12 cellular contexts compared by ENCODE assay signal in the genomic region with DNA sequence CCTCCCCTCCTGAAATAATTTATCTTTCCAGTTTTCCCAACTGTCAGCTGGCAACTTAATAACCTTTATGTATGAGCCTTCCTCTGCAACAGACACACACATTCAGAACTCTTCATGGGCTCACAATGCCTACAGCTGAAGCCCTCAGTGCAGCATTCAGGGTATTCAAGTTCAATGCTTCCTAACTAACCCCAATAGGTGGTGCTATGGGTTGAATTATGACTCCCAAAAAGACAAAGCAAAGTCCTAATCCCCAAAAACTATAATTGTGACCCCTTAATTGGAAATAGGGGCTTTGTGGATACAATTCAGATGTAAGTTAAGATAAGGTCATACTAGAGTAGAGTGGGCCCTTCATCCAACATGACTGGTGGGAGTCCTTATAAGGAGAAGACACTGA.
A peak's percentile ranks its signal among the peaks of the same experiment; 100 is the strongest.
DNase-seq lines count a peak whose midpoint lies in the region; ATAC-seq and TF ChIP-seq lines count a peak whose summit lies in the region.
"Had no signal": no experiment of that assay in that cellular context is flagged by ENCODE, and none has a peak within 500 bp of the region (broad histone marks: within the 10 kb centered on the region; RNA-seq: fewer than 3 reads in every experiment).

No MANE protein-coding gene starts in this region.

- TF ChIP-seq POLR2A in HCT116 (IDR thresholded peaks at IDR 0.05; ENCODE audit: borderline replicate concordance, extremely low read depth, insufficient read depth, insufficient read length), result no peak

- peak; percentile 74 for ATAC-seq in HCT116
- no peak for ATAC-seq in GM18868 (IDR thresholded peaks at IDR 0.05; ENCODE audit: unreplicated experiment)
- no peak for ATAC-seq in effector memory CD8-positive, alpha-beta T cell (replicated peaks)
- ATAC-seq: T-helper 17 cell had no signal

- POLR2A ChIA-PET in HCT116 (lab: Charles Lee), result no interaction called here
- POLR2A ChIA-PET in CD8-positive, alpha-beta memory T cell (lab: Charles Lee), result no interaction called here

- TF ChIP-seq CTCF in HCT116 (IDR thresholded peaks at IDR 0.05 in 2 of 3, conservative IDR thresholded peaks at IDR 0.05 in 1 of 3; ENCODE audit: borderline replicate concordance in 1 of 3, insufficient read depth in 1 of 3, low read depth in 2 of 3, low read length in 2 of 3), result peak; percentile 22 to 43 (median 35); a peak in 3 of 6 replicates
- TF ChIP-seq CTCF in SU-DHL-6 (IDR thresholded peaks at IDR 0.05; ENCODE audit: insufficient read depth, low read length, poor library complexity, severe bottlenecking), result peak; percentile 17
- TF ChIP-seq CTCF in endothelial cell (IDR thresholded peaks at IDR 0.05; ENCODE audit: unreplicated experiment), result no peak

- H3K9me2 ChIP-seq in HCT116 (ENCODE audit: insufficient read depth) (no peaks in the 10 kb centered on the region), SU-DHL-6 (replicated peaks; ENCODE audit: insufficient read depth, low read length) (no peaks in the 10 kb centered on the region)

- H2AFZ ChIP-seq in HCT116 (ENCODE audit: low read depth, low read length, poor library complexity, severe bottlenecking) (no peak overlapping the region), SU-DHL-6 (ENCODE audit: low read depth, low read length, severe bottlenecking) (no peak overlapping the region)

- no peak overlapping the region for H3K4me3 Mint-ChIP-seq in CD8-positive, alpha-beta memory T cell
- H3K4me3 Mint-ChIP-seq in endothelial cell (ENCODE audit: unreplicated experiment), result no peak overlapping the region
- H3K4me3 Mint-ChIP-seq in effector memory CD8-positive, alpha-beta T cell, result no peak overlapping the region
- H3K4me3 Mint-ChIP-seq: T-helper 17 cell had no signal

- no peaks in the 10 kb centered on the region for H4K20me1 ChIP-seq in HCT116 (ENCODE audit: insufficient read depth)
- H4K20me1 ChIP-seq in SU-DHL-6 (ENCODE audit: low read depth, low read length), result no peaks in the 10 kb centered on the region

- H3K4me1 ChIP-seq in HCT116 (ENCODE audit: control insufficient read depth in 1 of 2, insufficient read depth in 2 of 2, low read length in 2 of 2), result no peaks in the 10 kb centered on the region
- H3K4me1 ChIP-seq in CD8-positive, alpha-beta memory T cell (ENCODE audit: insufficient read depth, low read length), result no peaks in the 10 kb centered on the region

- H3K4me1 Mint-ChIP-seq in CD8-positive, alpha-beta memory T cell, result no peaks in the 10 kb centered on the region
- H3K4me1 Mint-ChIP-seq in endothelial cell (ENCODE audit: unreplicated experiment), result no peaks in the 10 kb centered on the region
- no peaks in the 10 kb centered on the region for H3K4me1 Mint-ChIP-seq in effector memory CD8-positive, alpha-beta T cell (ENCODE audit: low read depth in 2 of 2)

- DNase-seq in EL, result peak; percentile 26
- DNase-seq in HCT116 (ENCODE audit: low read depth, low spot score), result no peak
- peak; percentile 15 for DNase-seq in iris pigment epithelial cell (ENCODE audit: low read depth)
- DNase-seq in CD8-positive, alpha-beta memory T cell, result no peak
- DNase-seq in endothelial cell (ENCODE audit: low spot score), result no peak
- no peak for DNase-seq in effector memory CD8-positive, alpha-beta T cell
- DNase-seq: NCI-H2081, T-helper 17 cell had no signal

- no peaks in the 10 kb centered on the region for H3K27me3 ChIP-seq in HCT116 (ENCODE audit: insufficient read depth, low read length)
- no peaks in the 10 kb centered on the region for H3K27me3 ChIP-seq in SU-DHL-6 (ENCODE audit: low read length)
- H3K27me3 ChIP-seq in CD8-positive, alpha-beta memory T cell (ENCODE audit: insufficient read depth, low read length, poor library complexity, severe bottlenecking), result no peaks in the 10 kb centered on the region

- intact Hi-C loops in HCT116 (cut with micrococcal nuclease), result loop anchor here (2.0 kb wide), 1 partner anchor 782 kb away; no protein-coding TSS in a partner anchor

- no peaks in the 10 kb centered on the region for H3K36me3 ChIP-seq in HCT116 (ENCODE audit: control insufficient read depth in 1 of 2, insufficient read depth in 2 of 2, low read length in 2 of 2)
- no peaks in the 10 kb centered on the region for H3K36me3 ChIP-seq in SU-DHL-6 (ENCODE audit: low read length)
- H3K36me3 ChIP-seq in CD8-positive, alpha-beta memory T cell (ENCODE audit: insufficient read depth, low read length), result no peaks in the 10 kb centered on the region

- H3K4me2 ChIP-seq in HCT116 (ENCODE audit: low read length) (no peak overlapping the region), SU-DHL-6 (ENCODE audit: low read depth, low read length, poor library complexity, severe bottlenecking) (no peak overlapping the region)

- no peak overlapping the region for H3K4me3 ChIP-seq in HCT116 (replicated peaks in 1 of 2; ENCODE audit: low read depth in 1 of 2, low read length in 2 of 2)
- H3K4me3 ChIP-seq in SU-DHL-6 (ENCODE audit: insufficient read depth, low read length, poor library complexity, severe bottlenecking), result no peak overlapping the region
- no peak overlapping the region for H3K4me3 ChIP-seq in CD8-positive, alpha-beta memory T cell (ENCODE audit: low read length)
- H3K4me3 ChIP-seq: lung, skin epidermis had no signal

- peaks cover 7 to 12% of the 10 kb centered on the region in 2 donors for H3K27me3 Mint-ChIP-seq in CD8-positive, alpha-beta memory T cell
- H3K27me3 Mint-ChIP-seq in endothelial cell (ENCODE audit: unreplicated experiment), result peaks cover 3% of the 10 kb centered on the region
- peaks cover 17 to 22% of the 10 kb centered on the region in 2 donors for H3K27me3 Mint-ChIP-seq in effector memory CD8-positive, alpha-beta T cell

- RAD21 ChIA-PET in HCT116 (lab: Charles Lee; ENCODE audit: low non-redundant PET in 1 of 2, low total read pairs in 2 of 2, uncharacterized antibody in 2 of 2, unreplicated experiment in 2 of 2), result no interaction called here

- H3K36me3 Mint-ChIP-seq in CD8-positive, alpha-beta memory T cell, result peaks cover 0 to 2% (median 0%) of the 10 kb centered on the region in 3 donors
- no peaks in the 10 kb centered on the region for H3K36me3 Mint-ChIP-seq in endothelial cell (ENCODE audit: low read depth, unreplicated experiment)
- H3K36me3 Mint-ChIP-seq in effector memory CD8-positive, alpha-beta T cell (ENCODE audit: insufficient read depth), result no peaks in the 10 kb centered on the region

- peak; percentile 40 for TF ChIP-seq RAD21 in HCT116 (IDR thresholded peaks at IDR 0.05; ENCODE audit: low read depth)

- no peaks in the 10 kb centered on the region for H3F3A ChIP-seq in SU-DHL-6 (ENCODE audit: insufficient read depth)

- H3K27ac ChIP-seq in HCT116 (ENCODE audit: low read depth, low read length) (no peak overlapping the region), SU-DHL-6 (ENCODE audit: low read depth, low read length) (no peak overlapping the region)
- no peak overlapping the region for H3K27ac ChIP-seq in CD8-positive, alpha-beta memory T cell (ENCODE audit: low read depth, low read length)
- H3K27ac ChIP-seq: skin epidermis had no signal

- BruUV-seq in HCT116 (replicated peaks; lab: Mats Ljungman, UMichigan), result no TSS peak

- H3K9ac ChIP-seq in HCT116 (ENCODE audit: low read length), result no peak overlapping the region
- no peak overlapping the region for H3K9ac ChIP-seq in SU-DHL-6 (ENCODE audit: low read length)

- H3K9me3 Mint-ChIP-seq in CD8-positive, alpha-beta memory T cell, result peaks cover 0 to 4% (median 0%) of the 10 kb centered on the region in 5 donors
- no peaks in the 10 kb centered on the region for H3K9me3 Mint-ChIP-seq in endothelial cell (ENCODE audit: unreplicated experiment)
- H3K9me3 Mint-ChIP-seq in effector memory CD8-positive, alpha-beta T cell, result no peaks in the 10 kb centered on the region

- no peak overlapping the region for H3K27ac Mint-ChIP-seq in CD8-positive, alpha-beta memory T cell
- no peak overlapping the region for H3K27ac Mint-ChIP-seq in endothelial cell (ENCODE audit: unreplicated experiment)
- no peak overlapping the region for H3K27ac Mint-ChIP-seq in effector memory CD8-positive, alpha-beta T cell
- H3K27ac Mint-ChIP-seq: T-helper 17 cell had no signal

- H3K79me2 ChIP-seq in HCT116 (ENCODE audit: insufficient read depth, low read length) (no peaks in the 10 kb centered on the region), SU-DHL-6 (ENCODE audit: insufficient read depth, low read length) (no peaks in the 10 kb centered on the region)

- H3K9me3 ChIP-seq in HCT116 (ENCODE audit: control insufficient read depth in 1 of 2, insufficient read depth in 1 of 2, low read depth in 1 of 2, low read length in 2 of 2) (no peaks in the 10 kb centered on the region), SU-DHL-6 (ENCODE audit: insufficient read depth, low read length) (no peaks in the 10 kb centered on the region)
- no peaks in the 10 kb centered on the region for H3K9me3 ChIP-seq in CD8-positive, alpha-beta memory T cell (ENCODE audit: low read length)

- CTCF ChIA-PET in HCT116 (lab: Charles Lee), result interaction anchor here (0.8 to 1.2 kb wide), 3 partner anchors 269 to 970 kb away, joined by 3 read pairs; no protein-coding TSS in a partner anchor
- CTCF ChIA-PET in CD8-positive, alpha-beta memory T cell (lab: Charles Lee), result no interaction called here

TF ChIP-seq in HCT116, 20 proteins besides CTCF, POLR2A, EP300 and RAD21:
- TF ChIP-seq EZH2phosphoT487 (IDR thresholded peaks at IDR 0.05; ENCODE audit: borderline replicate concordance) (no peak), JUND (IDR thresholded peaks at IDR 0.05) (no peak), CBX3 (IDR thresholded peaks at IDR 0.05; ENCODE audit: low read depth) (no peak), CEBPB (IDR thresholded peaks at IDR 0.05; ENCODE audit: low read depth) (no peak), EZH2 (IDR thresholded peaks at IDR 0.05) (no peak), SRF (IDR thresholded peaks at IDR 0.05; ENCODE audit: low read depth) (no peak), YY1 (IDR thresholded peaks at IDR 0.05; ENCODE audit: extremely low read depth, insufficient replicate concordance, low read depth, low read length) (no peak), ELF1 (IDR thresholded peaks at IDR 0.05; ENCODE audit: borderline replicate concordance, low read depth) (no peak), TCF7L2 (IDR thresholded peaks at IDR 0.05; ENCODE audit: borderline replicate concordance, extremely low read depth, insufficient read depth, insufficient read length) (no peak), ZNF274 (IDR thresholded peaks at IDR 0.05; ENCODE audit: low read depth, low read length) (no peak), SP1 (IDR thresholded peaks at IDR 0.05; ENCODE audit: low read depth) (no peak)
- TF ChIP-seq, protein P1, sequence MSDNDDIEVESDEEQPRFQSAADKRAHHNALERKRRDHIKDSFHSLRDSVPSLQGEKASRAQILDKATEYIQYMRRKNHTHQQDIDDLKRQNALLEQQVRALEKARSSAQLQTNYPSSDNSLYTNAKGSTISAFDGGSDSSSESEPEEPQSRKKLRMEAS (IDR thresholded peaks at IDR 0.05), result no peak
- TF ChIP-seq, protein P2, sequence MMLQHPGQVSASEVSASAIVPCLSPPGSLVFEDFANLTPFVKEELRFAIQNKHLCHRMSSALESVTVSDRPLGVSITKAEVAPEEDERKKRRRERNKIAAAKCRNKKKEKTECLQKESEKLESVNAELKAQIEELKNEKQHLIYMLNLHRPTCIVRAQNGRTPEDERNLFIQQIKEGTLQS (IDR thresholded peaks at IDR 0.05), result no peak

Comparison
In these comparisons a context has a peak if more than half of its experiments do, and no peak if none do; other contexts are left out.
1. DNase-seq: peak in EL (single experiment) and iris pigment epithelial cell (single experiment); none in HCT116 (single experiment), CD8-positive, alpha-beta memory T cell (0 of 5), endothelial cell (single experiment) and effector memory CD8-positive, alpha-beta T cell (0 of 3).